ENCODE assay signal across 1 cellular context in the genomic region with DNA sequence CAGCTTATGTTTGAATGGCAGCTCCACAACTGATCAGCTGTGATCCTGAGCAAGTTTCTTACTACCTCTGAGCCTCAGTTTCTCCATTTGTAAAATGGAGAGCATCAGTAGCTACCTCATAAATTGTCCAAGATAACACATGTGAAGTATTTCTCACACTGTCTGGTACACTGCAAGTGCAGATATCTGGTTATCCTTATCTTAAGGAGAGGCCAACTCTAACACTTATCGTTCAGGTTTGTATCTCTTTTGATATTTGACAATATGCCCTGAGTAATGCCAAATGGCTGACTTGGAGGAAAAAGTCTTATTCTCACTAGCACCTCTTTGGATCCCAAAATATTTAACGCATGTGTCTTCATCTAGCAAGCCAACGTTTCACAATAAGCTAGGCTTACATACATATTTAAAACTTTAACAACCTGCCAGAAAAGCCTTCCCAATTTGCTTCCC.
TF ChIP-seq lines count a peak whose summit lies in the region.

No MANE protein-coding gene starts in this region.

TF ChIP-seq in H1, 55 proteins besides CTCF, POLR2A, EP300 and RAD21:
- TF ChIP-seq SUZ12 (IDR thresholded peaks at IDR 0.05; ENCODE audit: low read length): no peak
- TF ChIP-seq, protein P1, sequence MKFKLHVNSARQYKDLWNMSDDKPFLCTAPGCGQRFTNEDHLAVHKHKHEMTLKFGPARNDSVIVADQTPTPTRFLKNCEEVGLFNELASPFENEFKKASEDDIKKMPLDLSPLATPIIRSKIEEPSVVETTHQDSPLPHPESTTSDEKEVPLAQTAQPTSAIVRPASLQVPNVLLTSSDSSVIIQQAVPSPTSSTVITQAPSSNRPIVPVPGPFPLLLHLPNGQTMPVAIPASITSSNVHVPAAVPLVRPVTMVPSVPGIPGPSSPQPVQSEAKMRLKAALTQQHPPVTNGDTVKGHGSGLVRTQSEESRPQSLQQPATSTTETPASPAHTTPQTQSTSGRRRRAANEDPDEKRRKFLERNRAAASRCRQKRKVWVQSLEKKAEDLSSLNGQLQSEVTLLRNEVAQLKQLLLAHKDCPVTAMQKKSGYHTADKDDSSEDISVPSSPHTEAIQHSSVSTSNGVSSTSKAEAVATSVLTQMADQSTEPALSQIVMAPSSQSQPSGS (IDR thresholded peaks at IDR 0.05; ENCODE audit: low read length): no peak
- TF ChIP-seq SAP30 (IDR thresholded peaks at IDR 0.05; ENCODE audit: insufficient read depth, insufficient replicate concordance, low read length): no peak
- TF ChIP-seq EZH2 (IDR thresholded peaks at IDR 0.05; ENCODE audit: low read depth, low read length, severe bottlenecking): no peak
- no peak for TF ChIP-seq TCF12 (IDR thresholded peaks at IDR 0.05; ENCODE audit: low read depth, low read length)
- no peak for TF ChIP-seq TAF1 (IDR thresholded peaks at IDR 0.05; ENCODE audit: low read depth, low read length)
- no peak for TF ChIP-seq CEBPB (IDR thresholded peaks at IDR 0.05; ENCODE audit: low read depth, low read length)
- no peak for TF ChIP-seq CBX5 (IDR thresholded peaks at IDR 0.05; ENCODE audit: low read depth, low read length)
- no peak for TF ChIP-seq RNF2 (IDR thresholded peaks at IDR 0.05; ENCODE audit: borderline replicate concordance, low read depth, low read length, missing control alignments, poor library complexity, severe bottlenecking)
- no peak for TF ChIP-seq FOSL1 (IDR thresholded peaks at IDR 0.05; ENCODE audit: insufficient read depth, low read depth, low read length)
- no peak for TF ChIP-seq CTBP2 (IDR thresholded peaks at IDR 0.05; ENCODE audit: borderline replicate concordance, insufficient read depth, insufficient read length, low read length)
- no peak for TF ChIP-seq CBX8 (IDR thresholded peaks at IDR 0.05; ENCODE audit: borderline replicate concordance, low read depth, low read length)
- TF ChIP-seq BCL11A (IDR thresholded peaks at IDR 0.05; ENCODE audit: low read depth in 2 of 2, low read length in 2 of 2): no peak
- no peak for TF ChIP-seq PHF8 (conservative IDR thresholded peaks at IDR 0.05; ENCODE audit: low read depth, low read length)
- no peak for TF ChIP-seq SP2 (IDR thresholded peaks at IDR 0.05; ENCODE audit: low read length)
